ENCODE assay signal across 7 cellular contexts in genomic region chr12:47812797-47813490, GRCh38. TPM values are rescaled to one million over a fixed set of nuclear protein-coding genes. Genes with fewer than 3 reads are reported as not detected.
DNase-seq lines count a peak whose midpoint lies in the region; ATAC-seq and TF ChIP-seq lines count a peak whose summit lies in the region.

No MANE protein-coding gene starts in this region.

- H3K27ac ChIP-seq in testis, result peak overlapping the region; percentile 91 to 94

- 1% methylated on average over 10 to 37 of the region's 37 CpGs for WGBS in testis, 2 donors

- no peak for TF ChIP-seq CTCF in foreskin fibroblast (IDR thresholded peaks at IDR 0.05; ENCODE audit: low read depth, low read length)
- no peak for TF ChIP-seq CTCF in testis (IDR thresholded peaks at IDR 0.05)

- intact Hi-C loops in testis (cut with DNase I; ENCODE audit: low total_unique reads), result no loop called here

- peaks cover 66% of the 10 kb centered on the region for H3K4me1 ChIP-seq in testis

- H3K27me3 ChIP-seq in testis, result no peaks in the 10 kb centered on the region

- ATAC-seq in GM18909 (IDR thresholded peaks at IDR 0.05; ENCODE audit: poor library complexity, unreplicated experiment) (peak; percentile 68), HG03097 (IDR thresholded peaks at IDR 0.05; ENCODE audit: low FRiP score, unreplicated experiment) (peak; percentile 57)

- no peaks in the 10 kb centered on the region for H3K36me3 ChIP-seq in testis (ENCODE audit: low read depth, missing control alignments)

- TF ChIP-seq POLR2A in testis (IDR thresholded peaks at IDR 0.05), result no peak

- no peaks in the 10 kb centered on the region for H3K9me3 ChIP-seq in testis

- DNase-seq in RPMI7951 (ENCODE audit: low read depth) (peak; percentile 86), activated gamma-delta T cell (lab: John Stamatoyannopoulos, UW) (peak; percentile 82), foreskin fibroblast (peak; percentile 92 to 96), occipital lobe (lab: John Stamatoyannopoulos, UW) (peak; percentile 63), testis (peak; percentile 88)

- H3K4me3 ChIP-seq in foreskin fibroblast (ENCODE audit: low read depth in 1 of 2, low read length in 2 of 2), result peak overlapping the region; percentile 32 to 56
- peak overlapping the region; percentile 22 to 59 for H3K4me3 ChIP-seq in testis

RNA-seq across cellular contexts. Expression of gene HDAC7, which starts 6.8 kb away (rescaled TPM):
- total RNA-seq in RPMI7951 (2014; rRNA removed; shearing (Covaris generic)), result 13.9 and 16.0 TPM in 2 replicates
- 5.9 TPM for total RNA-seq in occipital lobe
- total RNA-seq in testis, result 10 to 100 TPM; 39.9 to 70.0 TPM
- 28.2 TPM for polyA plus RNA-seq in testis (ENCODE audit: insufficient read depth, low read depth, low replicate concordance)

RNA-seq across cellular contexts. Expression of gene SLC48A1, which starts 39.9 kb away (rescaled TPM):
- 6.3 and 7.2 TPM in 2 replicates for total RNA-seq in RPMI7951 (2014; rRNA removed; shearing (Covaris generic))
- total RNA-seq in occipital lobe (11.1 TPM), testis (10 to 100 TPM; 25.5 to 32.0 TPM)
- polyA plus RNA-seq in testis (ENCODE audit: insufficient read depth, low read depth, low replicate concordance), result 21.0 TPM

RNA-seq across cellular contexts. Expression of gene RAPGEF3, which starts 54.3 kb away (rescaled TPM):
- 0.48 and 0.88 TPM in 2 replicates for total RNA-seq in RPMI7951 (2014; rRNA removed; shearing (Covaris generic))
- total RNA-seq in occipital lobe, result 9.0 TPM
- total RNA-seq in testis, result 10 to 100 TPM; 24.6 to 30.2 TPM
- polyA plus RNA-seq in testis (ENCODE audit: insufficient read depth, low read depth, low replicate concordance), result 13.9 TPM

Comparison
In these comparisons a context has a peak if more than half of its experiments do, and no peak if none do; other contexts are left out.
1. Peak in every context shown above with its lines: DNase-seq, ATAC-seq, H3K4me3 ChIP-seq and H3K27ac ChIP-seq.